Comparison of ENCODE assay signal across 8 cellular contexts in genomic region chr1:110962892-110963665, GRCh38. TPM values are rescaled to one million over a fixed set of nuclear protein-coding genes. Genes with fewer than 3 reads are reported as not detected.
DNase-seq lines count a peak whose midpoint lies in the region; ATAC-seq and TF ChIP-seq lines count a peak whose summit lies in the region.

No MANE protein-coding gene starts in this region.

- H3K79me2 ChIP-seq in OCI-LY1 (ENCODE audit: insufficient read depth, low read length) = peaks cover 43% of the 10 kb centered on the region

- H3K9me3 Mint-ChIP-seq in activated T-cell treated with anti-CD3 and anti-CD28 coated beads, Interleukin-2, amount 50 U/mL, for 24 hours = peaks cover 30% of the 10 kb centered on the region

- H3K4me2 ChIP-seq in BLaER1 (peak overlapping the region; percentile 77), OCI-LY1 (ENCODE audit: low read length) (peak overlapping the region; percentile 74)

- DNase-seq in HUDEP-2 (lab: John Stamatoyannopoulos, UW; ENCODE audit: unreplicated experiment in 76 of 76) = peak in 68 of 76 experiments; percentile 5 to 81 (median 43)
- peak; percentile 79 for DNase-seq in activated T-cell treated with anti-CD3 and anti-CD28 coated beads, Interleukin-2, amount 50 U/mL, for 24 hours
- DNase-seq in stimulated activated CD8-positive, alpha-beta memory T cell treated with anti-CD3 and anti-CD28 coated beads, Interleukin-4, amount 100 ng/mL, for 48 hours = peak; percentile 69

- H3F3A ChIP-seq in OCI-LY1 (ENCODE audit: insufficient read depth, low read length) = peaks cover 3% of the 10 kb centered on the region; the same call in 1 of the 2 replicates

- H3K4me3 Mint-ChIP-seq in activated T-cell treated with anti-CD3 and anti-CD28 coated beads, Interleukin-2, amount 50 U/mL, for 24 hours = peak overlapping the region; percentile 81

- TF ChIP-seq CTCF in OCI-LY1 (IDR thresholded peaks at IDR 0.05; ENCODE audit: low read length) = no peak

- H3K36me3 Mint-ChIP-seq in activated T-cell treated with anti-CD3 and anti-CD28 coated beads, Interleukin-2, amount 50 U/mL, for 24 hours (ENCODE audit: low read depth) = peaks cover 61% of the 10 kb centered on the region

- H2AFZ ChIP-seq in OCI-LY1 (ENCODE audit: low read length) = 0 out of 2 replicates have a peak overlapping the region, but pooled peaks have one; percentile 14

- H3K9me3 ChIP-seq in BLaER1 (peaks cover 68% of the 10 kb centered on the region), OCI-LY1 (ENCODE audit: low read length) (peaks cover 25% of the 10 kb centered on the region), esophagus (ENCODE audit: control insufficient read depth in 2 of 2, insufficient read depth in 1 of 2, low read depth in 1 of 2, low read length in 1 of 2) (peaks cover 0 to 4% of the 10 kb centered on the region in 2 donors), muscle layer of colon (ENCODE audit: low read length) (peaks cover 5% of the 10 kb centered on the region)

- H3K9ac ChIP-seq in BLaER1 = peak overlapping the region; percentile 86
- H3K9ac ChIP-seq in OCI-LY1 (ENCODE audit: low read length) = peak overlapping the region; percentile 82
- H3K9ac ChIP-seq in muscle layer of colon (ENCODE audit: low read length) = peak overlapping the region; percentile 58

- H3K9me2 ChIP-seq in OCI-LY1 (ENCODE audit: low read depth, low read length) = no peaks in the 10 kb centered on the region

- peak overlapping the region; percentile 94 for H3K27ac ChIP-seq in BLaER1
- H3K27ac ChIP-seq in OCI-LY1 (ENCODE audit: low read depth, low read length, poor library complexity, severe bottlenecking) = peak overlapping the region; percentile 94
- peak overlapping the region; percentile 97 to 99 for H3K27ac ChIP-seq in esophagus (ENCODE audit: low read depth in 2 of 2, low read length in 1 of 2)
- H3K27ac ChIP-seq in muscle layer of colon (ENCODE audit: low read depth, low read length) = peak overlapping the region; percentile 85

- H3K4me1 ChIP-seq in BLaER1 (peaks cover 19% of the 10 kb centered on the region), OCI-LY1 (ENCODE audit: insufficient read depth, low read length, severe bottlenecking) (peaks cover 19% of the 10 kb centered on the region), esophagus (ENCODE audit: control insufficient read depth in 2 of 2, insufficient read depth in 2 of 2, low read length in 1 of 2) (no peaks in the 10 kb centered on the region), muscle layer of colon (ENCODE audit: insufficient read depth, low read length) (no peaks in the 10 kb centered on the region)

- no peaks in the 10 kb centered on the region for H3K27me3 ChIP-seq in BLaER1
- H3K27me3 ChIP-seq in OCI-LY1 (ENCODE audit: insufficient read depth, low read length) = no peaks in the 10 kb centered on the region
- H3K27me3 ChIP-seq in esophagus (ENCODE audit: control insufficient read depth in 1 of 2, insufficient read depth in 2 of 2, low read length in 2 of 2) = no peaks in the 10 kb centered on the region
- peaks cover 0 to 4% of the 10 kb centered on the region in 2 donors for H3K27me3 ChIP-seq in muscle layer of colon (ENCODE audit: control insufficient read depth in 1 of 2, insufficient read depth in 2 of 2, low read length in 2 of 2)

- no peaks in the 10 kb centered on the region for H4K20me1 ChIP-seq in BLaER1
- no peaks in the 10 kb centered on the region for H4K20me1 ChIP-seq in OCI-LY1 (ENCODE audit: insufficient read depth, low read length)

- peak; percentile 45 for ATAC-seq in GM19455 (IDR thresholded peaks at IDR 0.05; ENCODE audit: unreplicated experiment)

- peaks cover 3% of the 10 kb centered on the region for H3K27me3 Mint-ChIP-seq in activated T-cell treated with anti-CD3 and anti-CD28 coated beads, Interleukin-2, amount 50 U/mL, for 24 hours

- H3K4me3 ChIP-seq in BLaER1 (peak overlapping the region; percentile 79), OCI-LY1 (ENCODE audit: low read depth, low read length, poor library complexity, severe bottlenecking) (peak overlapping the region; percentile 78), esophagus (ENCODE audit: low read depth in 1 of 2, low read length in 2 of 2) (peak overlapping the region; percentile 68 to 91), muscle layer of colon (ENCODE audit: low read depth in 1 of 2, low read length in 2 of 2) (peak overlapping the region; percentile 69 to 73)

- peaks cover 44% of the 10 kb centered on the region for H3K4me1 Mint-ChIP-seq in activated T-cell treated with anti-CD3 and anti-CD28 coated beads, Interleukin-2, amount 50 U/mL, for 24 hours (ENCODE audit: low read depth)

- peak overlapping the region; percentile 97 for H3K27ac Mint-ChIP-seq in activated T-cell treated with anti-CD3 and anti-CD28 coated beads, Interleukin-2, amount 50 U/mL, for 24 hours

- WGBS in esophagus, 2 donors = 6 to 8% methylated on average over 37 of the region's 37 CpGs

- peaks cover 23% of the 10 kb centered on the region for H3K36me3 ChIP-seq in BLaER1
- H3K36me3 ChIP-seq in OCI-LY1 (ENCODE audit: insufficient read depth, low read length) = peaks cover 53% of the 10 kb centered on the region
- H3K36me3 ChIP-seq in esophagus (ENCODE audit: control insufficient read depth in 2 of 2, insufficient read depth in 2 of 2, low read length in 1 of 2) = no peaks in the 10 kb centered on the region
- no peaks in the 10 kb centered on the region for H3K36me3 ChIP-seq in muscle layer of colon (ENCODE audit: insufficient read depth, low read length)

RNA-seq across cellular contexts. Expression of gene LRIF1, which starts 0.6 kb away (rescaled TPM):
- 1 to 10 TPM; 3.8 to 5.5 TPM for polyA plus RNA-seq in esophagus

Comparison
In these comparisons a context has a peak if more than half of its experiments do, and no peak if none do; other contexts are left out.
1. Peak in every context shown above with its lines: DNase-seq, ATAC-seq, H3K4me3 ChIP-seq and H3K27ac ChIP-seq.